In genomic region chr5:1599005-1599722, GRCh38 we compare ENCODE assay signal across 8 cellular contexts.
A peak's percentile ranks its signal among the peaks of the same experiment; 100 is the strongest.
DNase-seq lines count a peak whose midpoint lies in the region; ATAC-seq and TF ChIP-seq lines count a peak whose summit lies in the region.
"Not testable (repeated sequence)": the region's sequence is repeated elsewhere in the genome, so short reads cannot be mapped to it uniquely, and the experiment has no call there.

No MANE protein-coding gene starts in this region.

- POLR2A ChIA-PET in A673 (lab: Charles Lee; ENCODE audit: low non-redundant PET); WTC11 (lab: Charles Lee): not testable (repeated sequence)

- H3K27ac Mint-ChIP-seq in WTC11: peak overlapping the region; percentile 91; the same call in 1 of the 2 replicates

- peak; percentile 29 for DNase-seq in A673 (ENCODE audit: low spot score)
- DNase-seq in G401 (ENCODE audit: low spot score): peak; percentile 25
- peak; percentile 36 to 42 for DNase-seq in HAP-1 (ENCODE audit: low spot score in 2 of 2)
- peak; percentile 4 for DNase-seq in NCI-H2029 (lab: John Stamatoyannopoulos, UW)
- not testable (repeated sequence) for DNase-seq in WTC11 (ENCODE audit: low spot score); osteoblast (ENCODE audit: insufficient read length, low spot score, missing footprints)
- DNase-seq in cerebellar cortex (ENCODE audit: low spot score): peak; percentile 47
- peak; percentile 34 for DNase-seq in hepatocyte (ENCODE audit: low spot score)

- not testable (repeated sequence) for H3K27me3 ChIP-seq in A673 (replicated peaks; ENCODE audit: insufficient read depth, low read depth, low read length, poor library complexity); HAP-1 (ENCODE audit: low read depth); hepatocyte
- H3K27me3 ChIP-seq in osteoblast (ENCODE audit: insufficient read depth, low read length): peaks cover 40% of the 10 kb centered on the region

- H3K9me3 Mint-ChIP-seq in WTC11: not testable (repeated sequence)

- not testable (repeated sequence) for H3K36me3 Mint-ChIP-seq in WTC11

- not testable (repeated sequence) for H3K4me3 Mint-ChIP-seq in WTC11

- not testable (repeated sequence) for H3K27me3 Mint-ChIP-seq in WTC11 (ENCODE audit: low read depth)

- not testable (repeated sequence) for H3K36me3 ChIP-seq in A673 (ENCODE audit: insufficient read depth, low read length, poor library complexity, severe bottlenecking); HAP-1 (replicated peaks); hepatocyte (replicated peaks; ENCODE audit: insufficient read depth, low read depth); osteoblast (ENCODE audit: insufficient read depth, low read length)

- 80% methylated on average over 5 of the region's 5 CpGs for WGBS in hepatocyte (ENCODE audit: low lambda C conversion rate, missing lambda C conversion rate)

- TF ChIP-seq CTCF in A673 (conservative IDR thresholded peaks at IDR 0.05; ENCODE audit: low read depth, low read length) (peak; percentile 25; the same call in 1 of the 2 replicates), hepatocyte (IDR thresholded peaks at IDR 0.05; ENCODE audit: poor library complexity) (peak; percentile 42), osteoblast (IDR thresholded peaks at IDR 0.05; ENCODE audit: extremely low read depth, low read depth, low read length) (peak; percentile 27)
- not testable (repeated sequence) for TF ChIP-seq CTCF in WTC11 (IDR thresholded peaks at IDR 0.05)

- not testable (repeated sequence) for H3K4me2 ChIP-seq in hepatocyte; osteoblast (ENCODE audit: insufficient read depth, low read length)

- not testable (repeated sequence) for H3K4me3 ChIP-seq in A673 (ENCODE audit: low read depth, low read length, poor library complexity, severe bottlenecking); HAP-1; hepatocyte; osteoblast (ENCODE audit: insufficient read depth, low read length)

- H3K9me3 ChIP-seq in A673 (ENCODE audit: low read depth, low read length, poor library complexity, severe bottlenecking); HAP-1; hepatocyte (ENCODE audit: low read depth); osteoblast (ENCODE audit: low read depth, low read length): not testable (repeated sequence)

- not testable (repeated sequence) for H4K20me1 ChIP-seq in hepatocyte (ENCODE audit: insufficient read depth, poor library complexity, severe bottlenecking); osteoblast (ENCODE audit: insufficient read depth, low read length)

- H3K27ac ChIP-seq in A673 (ENCODE audit: low read depth, low read length, poor library complexity, severe bottlenecking); hepatocyte; osteoblast (ENCODE audit: low read depth, low read length): not testable (repeated sequence)

- not testable (repeated sequence) for BruUV-seq in A673 (replicated peaks; lab: Mats Ljungman, UMichigan)

- intact Hi-C loops in A673 (cut with micrococcal nuclease; ENCODE audit: unreplicated experiment): not testable (repeated sequence)

- ATAC-seq in WTC11: peak; percentile 7

- in situ Hi-C loops in G401 (cut with HindIII; ENCODE audit: low sequenced_read_pairs); HAP-1 (cut with MboI; ENCODE audit: low sequenced_read_pairs): not testable (repeated sequence)

- H3K4me1 ChIP-seq in A673 (ENCODE audit: insufficient read depth, low read length, poor library complexity, severe bottlenecking); hepatocyte (ENCODE audit: insufficient read depth); osteoblast (ENCODE audit: insufficient read depth, low read length): not testable (repeated sequence)
- H3K4me1 ChIP-seq in HAP-1: peaks cover 17% of the 10 kb centered on the region

- peaks cover 43% of the 10 kb centered on the region for H3K4me1 Mint-ChIP-seq in WTC11

- H3K79me2 ChIP-seq in hepatocyte; osteoblast (ENCODE audit: insufficient read depth, low read length): not testable (repeated sequence)

- CTCF ChIA-PET in A673 (lab: Charles Lee); WTC11 (lab: Charles Lee): not testable (repeated sequence)

- not testable (repeated sequence) for H2AFZ ChIP-seq in hepatocyte; osteoblast (ENCODE audit: low read length)

- H3K9me2 ChIP-seq in hepatocyte (replicated peaks; ENCODE audit: insufficient read depth): not testable (repeated sequence)
